In the genomic region with DNA sequence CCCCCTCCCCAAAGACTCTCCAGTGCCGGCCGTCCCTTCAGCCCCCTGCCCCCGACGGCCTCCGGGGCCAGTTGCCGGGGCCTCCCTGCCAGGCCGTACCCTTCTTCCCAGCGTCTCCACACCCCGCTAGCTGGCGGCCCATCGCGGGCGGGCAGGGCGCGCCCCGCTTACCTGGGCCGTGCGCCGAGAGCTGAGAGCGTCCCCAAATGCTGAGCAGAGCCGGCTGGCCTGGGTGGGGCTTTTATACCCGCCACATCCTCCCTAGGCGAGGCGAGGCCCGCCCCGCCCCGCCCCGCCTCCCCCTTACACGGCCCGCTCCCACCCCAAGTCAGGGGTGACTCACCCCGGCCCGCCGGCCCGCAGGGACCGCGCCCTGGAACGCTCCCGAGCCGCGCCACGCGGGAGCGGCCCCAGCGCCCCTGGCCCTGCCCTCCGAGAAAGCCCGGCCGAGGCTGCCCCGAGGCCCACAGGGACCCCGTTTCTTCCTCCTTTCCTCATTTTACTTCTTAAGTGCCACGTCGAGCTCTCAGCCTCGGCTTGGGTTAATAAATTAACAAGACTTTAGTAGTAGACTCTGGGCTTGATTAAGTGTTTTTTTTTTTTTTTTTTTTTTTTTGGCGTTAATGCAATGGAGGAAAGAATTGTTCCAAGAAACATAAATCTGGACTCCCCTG, we compare ENCODE assay signal across 8 cellular contexts.
DNase-seq lines count a peak whose midpoint lies in the region; ATAC-seq and TF ChIP-seq lines count a peak whose summit lies in the region.

A gene (minus strand): TSS at position 215 of the 674 bp plus-strand sequence. CDS start 11,911 bp downstream, outside the sequence.

- peaks cover 56% of the 10 kb centered on the region for H3K4me1 ChIP-seq in HUES6 (ENCODE audit: control insufficient read depth, insufficient read depth, low read length)
- peaks cover 4% of the 10 kb centered on the region; the same call in 1 of the 2 replicates for H3K4me1 ChIP-seq in iPS DF 6.9 (ENCODE audit: control insufficient read depth, insufficient read depth, low read length)

- H3K4me3 ChIP-seq in HUES6 (ENCODE audit: low read depth, low read length) (peak within 1 kb of the TSS; percentile 76), astrocyte of the spinal cord (ENCODE audit: low read depth, low read length) (peak within 1 kb of the TSS; percentile 91), iPS DF 6.9 (ENCODE audit: low read length) (peak within 1 kb of the TSS; percentile 87)

- no peaks in the 10 kb centered on the region for H3K9me3 ChIP-seq in HUES6 (ENCODE audit: control insufficient read depth, insufficient read depth, low read depth, low read length)
- no peaks in the 10 kb centered on the region for H3K9me3 ChIP-seq in iPS DF 6.9 (ENCODE audit: control insufficient read depth, insufficient read depth, low read length)

- peak; percentile 62 for ATAC-seq in GM21515 (IDR thresholded peaks at IDR 0.05; ENCODE audit: unreplicated experiment)

- DNase-seq in ELF-1 (ENCODE audit: low read depth, low spot score) (peak; percentile 81), T1000 (lab: John Stamatoyannopoulos, UW) (peak; percentile 81), astrocyte of the spinal cord (ENCODE audit: low read depth, low spot score) (peak; percentile 94), iPS DF 6.9 (ENCODE audit: low read depth, low spot score) (no peak), smooth muscle cell of the brain vasculature (ENCODE audit: low read depth, low spot score) (peak; percentile 75), NCI-H524 treated with DMSO at 0.1 percent for 48 hours (lab: John Stamatoyannopoulos, UW) (no peak)

- no peak for TF ChIP-seq CTCF in astrocyte of the spinal cord (IDR thresholded peaks at IDR 0.05; ENCODE audit: low read depth, low read length)

- in situ Hi-C loops in astrocyte of the spinal cord (cut with HindIII; ENCODE audit: low sequenced_read_pairs) = no loop called here

- peaks cover 34% of the 10 kb centered on the region; the same call in 1 of the 2 replicates for H3K36me3 ChIP-seq in HUES6 (ENCODE audit: control insufficient read depth, insufficient read depth, low read length)
- no peaks in the 10 kb centered on the region; the same call in 1 of the 2 replicates for H3K36me3 ChIP-seq in iPS DF 6.9 (ENCODE audit: control insufficient read depth, insufficient read depth, low read length)

- peak within 1 kb of the TSS; percentile 89 for H3K9ac ChIP-seq in HUES6 (ENCODE audit: low read length)

- no CpG with 5 or more reads among the region's 53 CpGs for WGBS in iPS DF 6.9 (ENCODE audit: insufficient coverage, insufficient read length)

- no peaks in the 10 kb centered on the region for H3K27me3 ChIP-seq in HUES6 (ENCODE audit: control insufficient read depth, insufficient read depth, low read length)
- H3K27me3 ChIP-seq in iPS DF 6.9 (ENCODE audit: control insufficient read depth, insufficient read depth, low read length) = no peaks in the 10 kb centered on the region

- H3K27ac ChIP-seq in HUES6 (ENCODE audit: low read depth, low read length) = peak within 1 kb of the TSS; percentile 98
- H3K27ac ChIP-seq in iPS DF 6.9 (ENCODE audit: low read length) = no peak within 1 kb of the TSS

Comparison
In these comparisons a context has a peak if more than half of its experiments do, and no peak if none do; other contexts are left out.
1. DNase-seq: peak in ELF-1 (single experiment), T1000 (single experiment), astrocyte of the spinal cord (single experiment) and smooth muscle cell of the brain vasculature (single experiment); none in iPS DF 6.9 (single experiment) and NCI-H524 treated with DMSO at 0.1 percent for 48 hours (single experiment).
2. Peak in every context shown above with its lines, with median percentiles within 50 percentile points of each other: H3K4me3 ChIP-seq.